8 cellular contexts compared by ENCODE assay signal in the genomic region with DNA sequence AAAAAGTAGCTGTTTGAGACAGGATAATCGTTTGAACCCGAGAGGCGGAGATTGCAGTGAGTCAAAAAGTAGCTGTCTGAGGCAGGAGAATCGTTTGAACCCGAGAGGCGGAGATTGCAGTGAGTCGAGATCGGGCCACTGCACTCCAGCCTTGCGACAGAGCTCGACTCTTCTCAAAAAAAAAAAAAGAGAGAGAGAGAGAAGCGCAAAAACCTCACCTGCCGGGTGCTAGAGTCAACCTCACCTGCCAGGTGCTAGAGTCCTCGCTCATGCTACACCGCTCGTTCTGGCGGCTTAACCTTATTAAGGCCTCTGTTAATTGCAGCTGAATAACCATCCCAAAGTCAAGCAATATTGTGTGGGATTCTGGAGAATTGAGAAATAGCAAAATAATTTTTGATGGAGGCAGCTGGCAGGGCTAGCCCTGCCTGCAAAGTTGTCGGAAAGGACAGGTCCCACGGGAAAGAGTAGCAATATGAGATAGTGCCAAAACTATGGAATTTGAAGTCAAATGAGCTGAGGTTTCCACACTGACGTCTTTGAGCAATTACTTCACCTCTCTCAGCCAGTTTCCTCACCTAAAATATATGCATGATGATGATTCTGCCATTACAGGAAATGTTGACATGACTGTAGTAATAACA. TPM values are rescaled to one million over a fixed set of nuclear protein-coding genes. Genes with fewer than 3 reads are reported as not detected.
A peak's percentile ranks its signal among the peaks of the same experiment; 100 is the strongest.
DNase-seq lines count a peak whose midpoint lies in the region; TF ChIP-seq lines count a peak whose summit lies in the region.

No MANE protein-coding gene starts in this region.

- peaks cover 36% of the 10 kb centered on the region for H4K20me1 ChIP-seq in BLaER1

- peaks cover 4% of the 10 kb centered on the region; the same call in 1 of the 2 replicates for H3K36me3 ChIP-seq in BLaER1
- no peaks in the 10 kb centered on the region for H3K36me3 ChIP-seq in breast epithelium
- no peaks in the 10 kb centered on the region for H3K36me3 ChIP-seq in muscle layer of duodenum (ENCODE audit: control insufficient read depth in 1 of 2, insufficient read depth in 2 of 2, low read length in 2 of 2)

- no peak for TF ChIP-seq CTCF in breast epithelium (IDR thresholded peaks at IDR 0.05)

- H3K27me3 ChIP-seq in BLaER1: no peaks in the 10 kb centered on the region
- no peaks in the 10 kb centered on the region for H3K27me3 ChIP-seq in breast epithelium
- no peaks in the 10 kb centered on the region for H3K27me3 ChIP-seq in muscle layer of duodenum (ENCODE audit: low read depth, low read length)

- TF ChIP-seq RAD21 in Ishikawa (IDR thresholded peaks at IDR 0.05; ENCODE audit: low read depth): no peak

- TF ChIP-seq EP300 in Ishikawa (IDR thresholded peaks at IDR 0.05; ENCODE audit: borderline replicate concordance): no peak

- H3K4me3 ChIP-seq in BLaER1: peak overlapping the region; percentile 97
- H3K4me3 ChIP-seq in breast epithelium: peak overlapping the region; percentile 87 to 98 (median 93)
- H3K4me3 ChIP-seq in muscle layer of duodenum (ENCODE audit: low read depth in 1 of 2, low read length in 2 of 2): peak overlapping the region; percentile 77 to 98

- H3K9me3 ChIP-seq in BLaER1: no peaks in the 10 kb centered on the region
- H3K9me3 ChIP-seq in breast epithelium: no peaks in the 10 kb centered on the region
- H3K9me3 ChIP-seq in muscle layer of duodenum (ENCODE audit: control insufficient read depth in 1 of 2, low read length in 2 of 2): no peaks in the 10 kb centered on the region

- in situ Hi-C loops in G401 (cut with HindIII; ENCODE audit: low sequenced_read_pairs): no loop called here

- TF ChIP-seq POLR2A in breast epithelium (IDR thresholded peaks at IDR 0.05): no peak

- H3K9ac ChIP-seq in BLaER1: peak overlapping the region; percentile 92; the same call in 1 of the 2 replicates

- intact Hi-C loops in breast epithelium (cut with DNase I; ENCODE audit: low total_unique reads): no loop called here

- DNase-seq in breast epithelium (ENCODE audit: low spot score in 2 of 2): no peak
- no peak for DNase-seq in HK-2 (ENCODE audit: unreplicated experiment)
- no peak for DNase-seq in activated effector memory CD4-positive, alpha-beta T cell treated with anti-CD3 and anti-CD28 coated beads, Interleukin-2, amount 50 U/mL, for 16 hours
- no peak for DNase-seq in NCI-H524 treated with DMSO at 0.1 percent for 48 hours (lab: John Stamatoyannopoulos, UW)
- DNase-seq in G401 (ENCODE audit: low spot score): no peak

- peak overlapping the region; percentile 83 for H3K4me2 ChIP-seq in BLaER1

- peaks cover 26% of the 10 kb centered on the region for H3K4me1 ChIP-seq in BLaER1
- H3K4me1 ChIP-seq in breast epithelium: peaks cover 0 to 4% of the 10 kb centered on the region in 2 donors
- H3K4me1 ChIP-seq in muscle layer of duodenum (ENCODE audit: control insufficient read depth in 1 of 2, insufficient read depth in 2 of 2, low read length in 2 of 2): peaks cover 13 to 19% of the 10 kb centered on the region in 2 donors

- H3K27ac ChIP-seq in BLaER1: peak overlapping the region; percentile 90; the same call in 1 of the 2 replicates
- peak overlapping the region; percentile 88 to 91 for H3K27ac ChIP-seq in breast epithelium
- H3K27ac ChIP-seq in muscle layer of duodenum (ENCODE audit: low read length): peak overlapping the region; percentile 52

TF ChIP-seq in Ishikawa, 13 proteins besides CTCF, POLR2A, EP300 and RAD21:
- 0 out of 2 replicates have a peak, but pooled peaks have one; percentile 0 for TF ChIP-seq NFIC (IDR thresholded peaks at IDR 0.05)
- TF ChIP-seq TAF1 (IDR thresholded peaks at IDR 0.05; ENCODE audit: low read depth): no peak

RNA-seq across cellular contexts. Expression of a gene that starts 0.6 kb away (rescaled TPM):
- total RNA-seq in breast epithelium: 10 to 100 TPM; 60.3 to 70.2 (median 64.3) TPM
- total RNA-seq in G401 (2014; rRNA removed; shearing (Covaris generic)): 137 and 164 TPM in 2 replicates

RNA-seq across cellular contexts. Expression of a gene that starts 26.0 kb away (rescaled TPM):
- total RNA-seq in breast epithelium: 10 to 100 TPM; 25.8 to 31.1 (median 28.5) TPM
- total RNA-seq in G401 (2014; rRNA removed; shearing (Covaris generic)): 43.1 and 44.7 TPM in 2 replicates

RNA-seq across cellular contexts. Expression of a gene that starts 31.2 kb away (rescaled TPM):
- 1,000 to 10,000 TPM; 1,519 to 3,223 (median 2,778) TPM for total RNA-seq in breast epithelium
- total RNA-seq in G401 (2014; rRNA removed; shearing (Covaris generic)): 3,937 and 4,835 TPM in 2 replicates
